ENCODE assay signal across 1 cellular context in the genomic region with DNA sequence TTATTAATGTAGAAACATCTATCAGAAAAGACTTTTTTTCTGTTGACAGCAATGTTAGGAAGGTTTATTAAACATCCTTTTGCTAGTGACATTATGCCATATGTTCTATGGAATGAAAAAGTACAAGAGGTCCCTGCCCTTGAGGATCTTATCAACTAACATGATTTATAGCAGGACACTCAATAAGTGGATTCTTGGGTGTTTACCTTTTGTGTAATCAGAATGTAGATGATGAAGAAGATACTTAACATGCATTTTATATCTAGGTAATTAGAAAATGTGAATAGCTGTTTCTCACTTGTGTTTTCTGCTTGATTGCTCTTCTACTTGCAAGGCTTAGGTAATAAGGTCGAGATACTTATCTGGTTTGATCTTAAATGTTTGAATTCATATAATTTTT.
TF ChIP-seq lines count a peak whose summit lies in the region.

No MANE protein-coding gene starts in this region.

TF ChIP-seq in K562, 482 proteins besides CTCF, POLR2A, EP300 and RAD21:
- TF ChIP-seq, protein P1, sequence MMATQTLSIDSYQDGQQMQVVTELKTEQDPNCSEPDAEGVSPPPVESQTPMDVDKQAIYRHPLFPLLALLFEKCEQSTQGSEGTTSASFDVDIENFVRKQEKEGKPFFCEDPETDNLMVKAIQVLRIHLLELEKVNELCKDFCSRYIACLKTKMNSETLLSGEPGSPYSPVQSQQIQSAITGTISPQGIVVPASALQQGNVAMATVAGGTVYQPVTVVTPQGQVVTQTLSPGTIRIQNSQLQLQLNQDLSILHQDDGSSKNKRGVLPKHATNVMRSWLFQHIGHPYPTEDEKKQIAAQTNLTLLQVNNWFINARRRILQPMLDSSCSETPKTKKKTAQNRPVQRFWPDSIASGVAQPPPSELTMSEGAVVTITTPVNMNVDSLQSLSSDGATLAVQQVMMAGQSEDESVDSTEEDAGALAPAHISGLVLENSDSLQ (IDR thresholded peaks at IDR 0.05) = peak; percentile 46; the same call in 1 of the 2 replicates
- TF ChIP-seq MEIS2 (IDR thresholded peaks at IDR 0.05; ENCODE audit: partially characterized antibody) = peak; percentile 64
- TF ChIP-seq ZC3H4 (CRISPR knock-in tag; IDR thresholded peaks at IDR 0.05; ENCODE audit: borderline replicate concordance) = no peak
- TF ChIP-seq PBX2 (CRISPR knock-in tag; IDR thresholded peaks at IDR 0.05; ENCODE audit: low read depth) = no peak
- 0 out of 2 replicates have a peak, but pooled peaks have one; percentile 58 for TF ChIP-seq PBX2 (tag; conservative IDR thresholded peaks at IDR 0.05; ENCODE audit: low read depth)
